ENCODE assay signal across 14 cellular contexts in genomic region chr1:156075158-156075557, GRCh38. TPM values are rescaled to one million over a fixed set of nuclear protein-coding genes. Genes with fewer than 3 reads are reported as not detected.
DNase-seq lines count a peak whose midpoint lies in the region; ATAC-seq, FAIRE-seq and TF ChIP-seq lines count a peak whose summit lies in the region.
"Had no signal": no experiment of that assay in that cellular context is flagged by ENCODE, and none has a peak within 500 bp of the region (broad histone marks: within the 10 kb centered on the region; RNA-seq: fewer than 3 reads in every experiment).

No MANE protein-coding gene starts in this region.

- H3K4me2 ChIP-seq in K562 (ENCODE audit: insufficient read depth, low read length) (no peak overlapping the region), mesenchymal stem cell (ENCODE audit: low read length, poor library complexity, severe bottlenecking) (no peak overlapping the region)

- H3K4ac ChIP-seq in mesenchymal stem cell (ENCODE audit: low read depth in 1 of 2, low read length in 2 of 2) = no peak overlapping the region

- peaks cover 36% of the 10 kb centered on the region for H3K79me1 ChIP-seq in mesenchymal stem cell (replicated peaks; ENCODE audit: low read length, poor library complexity, severe bottlenecking)

- H3K27ac ChIP-seq in A673 (ENCODE audit: low read depth, low read length, poor library complexity, severe bottlenecking) (peak overlapping the region; percentile 63), K562 (ENCODE audit: extremely low read depth, low read depth, low read length) (no peak overlapping the region), mesenchymal stem cell (ENCODE audit: low read length, poor library complexity, severe bottlenecking) (no peak overlapping the region), uterus (no peak overlapping the region)
- H3K27ac ChIP-seq: VCaP had no signal

- whole genome bisulfite sequencing in K562 (ENCODE audit: insufficient coverage, low coverage, missing lambda C conversion rate) = 45% methylated on average over 3 of the region's 3 CpGs
- 60% methylated on average over 1 of the region's 3 CpGs for WGBS in mesenchymal stem cell

- no peak overlapping the region for H2AK5ac ChIP-seq in mesenchymal stem cell (ENCODE audit: low read length, severe bottlenecking)

- TF ChIP-seq CTCF in A673 (conservative IDR thresholded peaks at IDR 0.05; ENCODE audit: low read depth, low read length) (peak; percentile 30), K562 (IDR thresholded peaks at IDR 0.05 in 2 of 3, conservative IDR thresholded peaks at IDR 0.05 in 1 of 3; ENCODE audit: insufficient read depth in 2 of 3, low read depth in 1 of 3, low read length in 3 of 3) (peak in 1 of 3 experiments; percentile 19; a peak in 1 of 6 replicates), uterus (IDR thresholded peaks at IDR 0.05) (no peak)

- no peak overlapping the region for H3K14ac ChIP-seq in mesenchymal stem cell (ENCODE audit: low read length in 2 of 2)

- peaks cover 27% of the 10 kb centered on the region for H3K36me3 ChIP-seq in A673 (ENCODE audit: insufficient read depth, low read length, poor library complexity, severe bottlenecking)
- H3K36me3 ChIP-seq in K562 (ENCODE audit: control insufficient read depth, insufficient read depth, low read length) = peaks cover 25% of the 10 kb centered on the region; the same call in 1 of the 3 replicates
- peaks cover 0 to 50% of the 10 kb centered on the region in 2 experiments for H3K36me3 ChIP-seq in mesenchymal stem cell (ENCODE audit: control insufficient read depth in 1 of 2, insufficient read depth in 2 of 2, low read depth in 1 of 2, low read length in 2 of 2)
- no peaks in the 10 kb centered on the region for H3K36me3 ChIP-seq in uterus

- in situ Hi-C loops in K562 (cut with MboI) = no loop called here
- in situ Hi-C loops in G401 (cut with HindIII; ENCODE audit: low sequenced_read_pairs) = no loop called here

- H3K9ac ChIP-seq in K562 (ENCODE audit: insufficient read depth in 1 of 2, low read depth in 2 of 2, low read length in 2 of 2) (no peak overlapping the region), mesenchymal stem cell (ENCODE audit: low read length) (no peak overlapping the region)

- H3K4me3 ChIP-seq in A673 (ENCODE audit: low read depth, low read length, poor library complexity, severe bottlenecking) (no peak overlapping the region), K562 (no peak overlapping the region), mesenchymal stem cell (ENCODE audit: insufficient read depth in 1 of 2, low read depth in 1 of 2, low read length in 2 of 2) (no peak overlapping the region), uterus (no peak overlapping the region)

- FAIRE-seq in K562 (lab: Jason Lieb, UNC) = no peak

- H3K79me2 ChIP-seq in K562 (ENCODE audit: control insufficient read depth, insufficient read depth, low read length) = 0 out of 3 replicates have a peak, but pooled peaks cover 2% of the 10 kb centered on the region

- peaks cover 77% of the 10 kb centered on the region for H3K4me1 ChIP-seq in A673 (ENCODE audit: insufficient read depth, low read length, poor library complexity, severe bottlenecking)
- H3K4me1 ChIP-seq in K562 (replicated peaks in 1 of 2; ENCODE audit: control insufficient read depth in 2 of 2, insufficient read depth in 2 of 2, low read length in 2 of 2) = peaks cover 9 to 13% of the 10 kb centered on the region in 2 experiments; a peak in 4 of 5 replicates
- peaks cover 30% of the 10 kb centered on the region for H3K4me1 ChIP-seq in mesenchymal stem cell (ENCODE audit: control insufficient read depth, insufficient read depth, low read depth, low read length)
- no peaks in the 10 kb centered on the region for H3K4me1 ChIP-seq in uterus

- BruUV-seq in A673 (replicated peaks; lab: Mats Ljungman, UMichigan) (no TSS peak), K562 (replicated peaks; lab: Mats Ljungman, UMichigan) (no TSS peak)

- ATAC-seq in K562 = peak; percentile 32; the same call in 1 of the 3 replicates
- ATAC-seq: SK-N-SH treated with all-trans-retinoic acid at 6 μM for 48 hours had no signal

- intact Hi-C loops in A673 (cut with micrococcal nuclease; ENCODE audit: unreplicated experiment) (no loop called here), K562 (cut with micrococcal nuclease) (no loop called here), uterus (cut with DNase I; ENCODE audit: low total_unique reads) (no loop called here)

- H4K20me1 ChIP-seq in K562 (replicated peaks; ENCODE audit: control insufficient read depth, insufficient read depth, low read length) = no peaks in the 10 kb centered on the region

- TF ChIP-seq POLR2A in K562 (conservative IDR thresholded peaks at IDR 0.05) = no peak
- TF ChIP-seq POLR2A in uterus (IDR thresholded peaks at IDR 0.05) = no peak

- H2AFZ ChIP-seq in K562 (ENCODE audit: low read depth, low read length) = no peak overlapping the region
- no peak overlapping the region for H2AFZ ChIP-seq in mesenchymal stem cell (ENCODE audit: low read depth, low read length)

- H3K9me1 ChIP-seq in K562 (ENCODE audit: control insufficient read depth, insufficient read depth, low read length) = peaks cover 2% of the 10 kb centered on the region

- TF ChIP-seq EP300 in K562 (IDR thresholded peaks at IDR 0.05; ENCODE audit: low read length) = no peak

- H4K8ac ChIP-seq in mesenchymal stem cell (ENCODE audit: low read length) = peak overlapping the region; percentile 14

- no peak for TF ChIP-seq RAD21 in K562 (CRISPR knock-in tag; conservative IDR thresholded peaks at IDR 0.05 in 1 of 2, IDR thresholded peaks at IDR 0.05 in 1 of 2)

- H3K18ac ChIP-seq in mesenchymal stem cell (ENCODE audit: low read depth in 1 of 2, low read length in 2 of 2) = no peak overlapping the region

- no peaks in the 10 kb centered on the region for H3K9me3 ChIP-seq in A673 (ENCODE audit: low read depth, low read length, poor library complexity, severe bottlenecking)
- H3K9me3 ChIP-seq in K562 (replicated peaks; ENCODE audit: control insufficient read depth, insufficient read depth, low read depth, low read length) = no peaks in the 10 kb centered on the region
- H3K9me3 ChIP-seq in mesenchymal stem cell (ENCODE audit: control insufficient read depth, low read length) = no peaks in the 10 kb centered on the region
- H3K9me3 ChIP-seq in uterus = no peaks in the 10 kb centered on the region

- DNase-seq in A673 (ENCODE audit: low spot score) (no peak), HT-29 (ENCODE audit: low spot score) (peak; percentile 43), K562 (ENCODE audit: extremely low read depth in 1 of 4, low spot score in 3 of 4) (peak in 1 of 4 experiments; percentile 29), mesenchymal stem cell (no peak), DMS153 treated with DMSO at 0.1 percent for 48 hours (lab: John Stamatoyannopoulos, UW; ENCODE audit: unreplicated experiment) (no peak), uterus (no peak), NCI-H526 (lab: John Stamatoyannopoulos, UW) (no peak), G401 (ENCODE audit: low spot score) (no peak)
- DNase-seq: activated naive CD4-positive, alpha-beta T cell; HCEC 1CT; stimulated activated CD4-positive, alpha-beta T cell treated with anti-CD3 and anti-CD28 coated beads, Interleukin-12 subunit alpha, Interleukin-12 subunit beta, amount 100 ng/mL, for 4 hours had no signal

- no peak overlapping the region for H4K91ac ChIP-seq in mesenchymal stem cell (ENCODE audit: low read length)

- CTCF ChIA-PET in A673 (lab: Charles Lee) = no interaction called here
- CTCF ChIA-PET in K562 (lab: Yijun Ruan, JAX; ENCODE audit: low intra/inter-chr PET ratio) = interaction anchor here (0.5 kb wide), 1 partner anchor 227 kb away, joined by 3 read pairs; no protein-coding TSS in a partner anchor

- H2BK12ac ChIP-seq in mesenchymal stem cell (ENCODE audit: low read length in 2 of 2) = no peak overlapping the region

- no peak overlapping the region for H3K23ac ChIP-seq in mesenchymal stem cell (ENCODE audit: low read length in 2 of 2)

- POLR2A ChIA-PET in A673 (lab: Charles Lee; ENCODE audit: low non-redundant PET) = no interaction called here
- POLR2A ChIA-PET in K562 (lab: Yijun Ruan, JAX) = interaction anchor here (0.6 to 1.3 kb wide), 4 partner anchors 9 to 153 kb away, joined by 3 to 9 read pairs (median 3); partner anchors contain the start of gene LMNA

- H2BK5ac ChIP-seq in mesenchymal stem cell (ENCODE audit: low read depth, low read length, poor library complexity, severe bottlenecking) = no peak overlapping the region

- peak overlapping the region; percentile 13 for H2BK15ac ChIP-seq in mesenchymal stem cell (ENCODE audit: low read depth, poor library complexity, severe bottlenecking)

- no peaks in the 10 kb centered on the region for H3K27me3 ChIP-seq in A673 (replicated peaks; ENCODE audit: insufficient read depth, low read depth, low read length, poor library complexity)
- no peaks in the 10 kb centered on the region for H3K27me3 ChIP-seq in K562 (ENCODE audit: control insufficient read depth in 2 of 2, insufficient read depth in 2 of 2, low read length in 2 of 2)
- peaks cover 0 to 10% of the 10 kb centered on the region in 2 experiments for H3K27me3 ChIP-seq in mesenchymal stem cell (ENCODE audit: control insufficient read depth in 1 of 2, insufficient read depth in 1 of 2, low read length in 2 of 2)
- no peaks in the 10 kb centered on the region for H3K27me3 ChIP-seq in uterus

- no peak overlapping the region for H2BK120ac ChIP-seq in mesenchymal stem cell (ENCODE audit: low read depth, low read length)

RNA-seq across cellular contexts. Expression of gene MEX3A, which starts 7.1 kb away (rescaled TPM):
- total RNA-seq in A673 (2021) (90.0 and 92.5 TPM in 2 replicates), K562 (2014; rRNA removed) (7.3 and 8.0 TPM in 2 replicates), K562 (2014; rRNA removed; fragmentation: Illumina TruSeq; extraction: Trizol) (4.2 and 4.4 TPM in 2 replicates), K562 (2015; rRNA removed; fragmentation: Illumina TruSeq; extraction: Trizol) (4.7 and 5.1 TPM in 2 replicates), K562 (2021) (13.7 and 14.5 TPM in 2 replicates), uterus (10 to 100 TPM in 1 of 4 donors, 1 to 10 TPM in 1, under 1 TPM in 2; 0.29 to 13.3 (median 2.0) TPM)
- total RNA-seq in HT-29 (2014; rRNA removed; shearing (Covaris generic)) = 9.3 and 13.3 TPM in 2 replicates
- total RNA-seq in K562 (2011; cell fraction: chromatin; rRNA removed; ENCODE audit: low replicate concordance) = 4.5 and 10.4 TPM in 2 replicates
- total RNA-seq in K562 (2011; cell fraction: nucleolus; rRNA removed) = 5.4 and 5.8 TPM in 2 replicates
- total RNA-seq in K562 (2011; cell fraction: nucleoplasm; rRNA removed) = 5.7 and 7.9 TPM in 2 replicates
- polyA plus RNA-seq in K562 (2011; rRNA removed) (5.2 and 9.0 TPM in 2 replicates), K562 (2014; fragmentation: Illumina TruSeq; extraction: Trizol) (9.2 and 10.1 TPM in 2 replicates), K562 (2014; fragmentation: Nextera tagmentation; extraction: Ambion mirVana) (under 1 TPM; 0.36 to 0.37 TPM), K562 (2014; rRNA removed) (8.7 and 11.0 TPM in 2 replicates)
- polyA plus RNA-seq in K562 (2011; cell fraction: cytosol; rRNA removed) = 11.1 and 12.3 TPM in 2 replicates
- 14.4 and 17.6 TPM in 2 replicates for polyA plus RNA-seq in K562 (2011; cell fraction: nucleus; rRNA removed)
- 3.8 and 8.5 TPM in 2 replicates for polyA plus RNA-seq in K562 (2012)
- 5.8 and 6.9 TPM in 2 replicates for polyA minus RNA-seq in K562 (2011; rRNA and poly(A)+ RNA removed)
- 10.8 and 15.0 TPM in 2 replicates for polyA minus RNA-seq in K562 (2011; cell fraction: cytosol; rRNA and poly(A)+ RNA removed)
- 2.6 and 5.0 TPM in 2 replicates for polyA minus RNA-seq in K562 (2011; cell fraction: nucleus; rRNA and poly(A)+ RNA removed)
- polyA plus RNA-seq in mesenchymal stem cell (2013, experiment 1 of 2) = 10.4 TPM
- polyA plus RNA-seq in mesenchymal stem cell (2013, experiment 2 of 2) = 10.7 TPM
- 21.0 and 21.2 TPM in 2 replicates for total RNA-seq in G401 (2014; rRNA removed; shearing (Covaris generic))

RNA-seq across cellular contexts. Expression of gene RAB25, which starts 14.2 kb away (rescaled TPM):
- 0.47 and 0.66 TPM in 2 replicates for total RNA-seq in A673 (2021)
- total RNA-seq in HT-29 (2014; rRNA removed; shearing (Covaris generic)) = 163 and 185 TPM in 2 replicates
- not detected in 2 replicates for total RNA-seq in K562 (2011; cell fraction: chromatin; rRNA removed; ENCODE audit: low replicate concordance)
- total RNA-seq in K562 (2011; cell fraction: nucleolus; rRNA removed) = not detected in 2 replicates
- total RNA-seq in K562 (2011; cell fraction: nucleoplasm; rRNA removed) = not detected in 2 replicates
- total RNA-seq in K562 (2014; rRNA removed) = not detected in 2 replicates
- not detected in 2 replicates for total RNA-seq in K562 (2014; rRNA removed; fragmentation: Illumina TruSeq; extraction: Trizol)
- total RNA-seq in K562 (2015; rRNA removed; fragmentation: Illumina TruSeq; extraction: Trizol) = not detected in 2 replicates
- total RNA-seq in K562 (2021) = 0.27 and 0.49 TPM in 2 replicates
- polyA plus RNA-seq in K562 (2011; rRNA removed) = 0.10 and 0.68 TPM in 2 replicates
- 0.30 and 0.37 TPM in 2 replicates for polyA plus RNA-seq in K562 (2011; cell fraction: cytosol; rRNA removed)
- 0.24 TPM in 1 of 2 replicates, not detected in the other for polyA plus RNA-seq in K562 (2011; cell fraction: nucleus; rRNA removed)
- 0.18 and 0.36 TPM in 2 replicates for polyA plus RNA-seq in K562 (2012)
- not detected in 2 replicates for polyA plus RNA-seq in K562 (2014; fragmentation: Illumina TruSeq; extraction: Trizol)
- polyA plus RNA-seq in K562 (2014; fragmentation: Nextera tagmentation; extraction: Ambion mirVana) = under 1 TPM in 1 of 2 experiments, not detected in 1; 0.13 TPM
- polyA plus RNA-seq in K562 (2014; rRNA removed) = 0.45 TPM in 1 of 2 replicates, not detected in the other
- polyA minus RNA-seq in K562 (2011; rRNA and poly(A)+ RNA removed) = 0.75 TPM in 1 of 2 replicates, not detected in the other
- not detected in 2 replicates for polyA minus RNA-seq in K562 (2011; cell fraction: cytosol; rRNA and poly(A)+ RNA removed)
- polyA minus RNA-seq in K562 (2011; cell fraction: nucleus; rRNA and poly(A)+ RNA removed) = not detected in 2 replicates
- not detected for polyA plus RNA-seq in mesenchymal stem cell (2013, experiment 1 of 2)
- not detected for polyA plus RNA-seq in mesenchymal stem cell (2013, experiment 2 of 2)
- 1 to 10 TPM in 2 of 4 donors, not detected in 2; 5.0 to 5.5 TPM for total RNA-seq in uterus
- total RNA-seq in G401 (2014; rRNA removed; shearing (Covaris generic)) = not detected in 2 replicates
- total RNA-seq: mesenteric fat pad had no signal

RNA-seq across cellular contexts. Expression of gene LAMTOR2, which starts 20.6 kb away (rescaled TPM):
- 52.0 and 63.6 TPM in 2 replicates for total RNA-seq in A673 (2021)
- total RNA-seq in HT-29 (2014; rRNA removed; shearing (Covaris generic)) = 108 and 130 TPM in 2 replicates
- 9.0 and 18.3 TPM in 2 replicates for total RNA-seq in K562 (2011; cell fraction: chromatin; rRNA removed; ENCODE audit: low replicate concordance)
- 19.3 and 22.5 TPM in 2 replicates for total RNA-seq in K562 (2011; cell fraction: nucleolus; rRNA removed)
- 16.0 and 16.2 TPM in 2 replicates for total RNA-seq in K562 (2011; cell fraction: nucleoplasm; rRNA removed)
- total RNA-seq in K562 (2014; rRNA removed) = 92.7 and 98.7 TPM in 2 replicates
- total RNA-seq in K562 (2014; rRNA removed; fragmentation: Illumina TruSeq; extraction: Trizol) = 28.6 and 43.2 TPM in 2 replicates
- total RNA-seq in K562 (2015; rRNA removed; fragmentation: Illumina TruSeq; extraction: Trizol) = 69.3 and 74.6 TPM in 2 replicates
- 59.2 and 66.6 TPM in 2 replicates for total RNA-seq in K562 (2021)
- 39.0 and 62.8 TPM in 2 replicates for polyA plus RNA-seq in K562 (2011; rRNA removed)
- 100 and 125 TPM in 2 replicates for polyA plus RNA-seq in K562 (2011; cell fraction: cytosol; rRNA removed)
- polyA plus RNA-seq in K562 (2011; cell fraction: nucleus; rRNA removed) = 37.5 and 38.3 TPM in 2 replicates
- polyA plus RNA-seq in K562 (2012) = 84.9 and 94.8 TPM in 2 replicates
- 64.0 and 81.6 TPM in 2 replicates for polyA plus RNA-seq in K562 (2014; fragmentation: Illumina TruSeq; extraction: Trizol)
- 100 to 1,000 TPM; 157 to 161 TPM for polyA plus RNA-seq in K562 (2014; fragmentation: Nextera tagmentation; extraction: Ambion mirVana)
- polyA plus RNA-seq in K562 (2014; rRNA removed) = 88.8 and 91.0 TPM in 2 replicates
- 19.4 and 21.7 TPM in 2 replicates for polyA minus RNA-seq in K562 (2011; rRNA and poly(A)+ RNA removed)
- polyA minus RNA-seq in K562 (2011; cell fraction: cytosol; rRNA and poly(A)+ RNA removed) = 15.4 and 23.8 TPM in 2 replicates
- polyA minus RNA-seq in K562 (2011; cell fraction: nucleus; rRNA and poly(A)+ RNA removed) = 9.3 and 18.7 TPM in 2 replicates
- 87.6 TPM for polyA plus RNA-seq in mesenchymal stem cell (2013, experiment 1 of 2)
- polyA plus RNA-seq in mesenchymal stem cell (2013, experiment 2 of 2) = 91.2 TPM
- total RNA-seq in uterus = 10 to 100 TPM; 17.3 to 97.6 (median 38.1) TPM
- 20.1 and 42.3 TPM in 2 replicates for total RNA-seq in G401 (2014; rRNA removed; shearing (Covaris generic))

RNA-seq across cellular contexts. Expression of gene UBQLN4, which starts 21.6 kb away (rescaled TPM):
- total RNA-seq in A673 (2021) (66.6 and 75.2 TPM in 2 replicates), K562 (2014; rRNA removed) (35.1 and 38.1 TPM in 2 replicates), K562 (2014; rRNA removed; fragmentation: Illumina TruSeq; extraction: Trizol) (28.9 TPM in 2 replicates), K562 (2015; rRNA removed; fragmentation: Illumina TruSeq; extraction: Trizol) (35.8 and 37.0 TPM in 2 replicates), K562 (2021) (59.0 and 61.3 TPM in 2 replicates), uterus (10 to 100 TPM in 2 of 4 donors, 1 to 10 TPM in 2; 2.6 to 47.0 (median 12.8) TPM)
- 35.7 and 41.0 TPM in 2 replicates for total RNA-seq in HT-29 (2014; rRNA removed; shearing (Covaris generic))
- total RNA-seq in K562 (2011; cell fraction: chromatin; rRNA removed; ENCODE audit: low replicate concordance) = 61.1 and 123 TPM in 2 replicates
- total RNA-seq in K562 (2011; cell fraction: nucleolus; rRNA removed) = 50.0 and 64.5 TPM in 2 replicates
- 60.2 and 75.3 TPM in 2 replicates for total RNA-seq in K562 (2011; cell fraction: nucleoplasm; rRNA removed)
- polyA plus RNA-seq in K562 (2011; rRNA removed) (65.5 and 66.5 TPM in 2 replicates), K562 (2014; fragmentation: Illumina TruSeq; extraction: Trizol) (60.1 and 60.6 TPM in 2 replicates), K562 (2014; fragmentation: Nextera tagmentation; extraction: Ambion mirVana) (10 to 100 TPM; 13.5 to 31.2 TPM), K562 (2014; rRNA removed) (55.2 and 57.7 TPM in 2 replicates)
- polyA plus RNA-seq in K562 (2011; cell fraction: cytosol; rRNA removed) = 70.3 and 86.6 TPM in 2 replicates
- polyA plus RNA-seq in K562 (2011; cell fraction: nucleus; rRNA removed) = 113 and 152 TPM in 2 replicates
- 42.0 and 54.4 TPM in 2 replicates for polyA plus RNA-seq in K562 (2012)
- polyA minus RNA-seq in K562 (2011; rRNA and poly(A)+ RNA removed) = 46.3 and 64.9 TPM in 2 replicates
- polyA minus RNA-seq in K562 (2011; cell fraction: cytosol; rRNA and poly(A)+ RNA removed) = 42.7 and 42.8 TPM in 2 replicates
- polyA minus RNA-seq in K562 (2011; cell fraction: nucleus; rRNA and poly(A)+ RNA removed) = 24.6 and 31.0 TPM in 2 replicates
- 21.8 TPM for polyA plus RNA-seq in mesenchymal stem cell (2013, experiment 1 of 2)
- 21.1 TPM for polyA plus RNA-seq in mesenchymal stem cell (2013, experiment 2 of 2)
- 29.5 and 30.0 TPM in 2 replicates for total RNA-seq in G401 (2014; rRNA removed; shearing (Covaris generic))

RNA-seq across cellular contexts. Expression of gene LMNA, which starts 39.4 kb away (rescaled TPM):
- total RNA-seq in A673 (2021) (204 and 225 TPM in 2 replicates), K562 (2014; rRNA removed) (250 and 267 TPM in 2 replicates), K562 (2014; rRNA removed; fragmentation: Illumina TruSeq; extraction: Trizol) (41.3 and 44.0 TPM in 2 replicates), K562 (2015; rRNA removed; fragmentation: Illumina TruSeq; extraction: Trizol) (89.1 and 97.7 TPM in 2 replicates), K562 (2021) (347 and 354 TPM in 2 replicates), uterus (100 to 1,000 TPM; 245 to 533 (median 373) TPM)
- 1,664 and 1,875 TPM in 2 replicates for total RNA-seq in HT-29 (2014; rRNA removed; shearing (Covaris generic))
- total RNA-seq in K562 (2011; cell fraction: chromatin; rRNA removed; ENCODE audit: low replicate concordance) = 84.8 and 209 TPM in 2 replicates
- 154 and 172 TPM in 2 replicates for total RNA-seq in K562 (2011; cell fraction: nucleolus; rRNA removed)
- 95.4 and 117 TPM in 2 replicates for total RNA-seq in K562 (2011; cell fraction: nucleoplasm; rRNA removed)
- polyA plus RNA-seq in K562 (2011; rRNA removed) (88.2 and 129 TPM in 2 replicates), K562 (2014; fragmentation: Illumina TruSeq; extraction: Trizol) (77.1 and 104 TPM in 2 replicates), K562 (2014; fragmentation: Nextera tagmentation; extraction: Ambion mirVana) (1 to 10 TPM in 1 of 2 experiments, under 1 TPM in 1; 1.00 to 4.5 TPM), K562 (2014; rRNA removed) (123 and 166 TPM in 2 replicates)
- 116 and 274 TPM in 2 replicates for polyA plus RNA-seq in K562 (2011; cell fraction: cytosol; rRNA removed)
- 154 and 164 TPM in 2 replicates for polyA plus RNA-seq in K562 (2011; cell fraction: nucleus; rRNA removed)
- 193 TPM in 2 replicates for polyA plus RNA-seq in K562 (2012)
- polyA minus RNA-seq in K562 (2011; rRNA and poly(A)+ RNA removed) = 104 and 109 TPM in 2 replicates
- polyA minus RNA-seq in K562 (2011; cell fraction: cytosol; rRNA and poly(A)+ RNA removed) = 151 and 176 TPM in 2 replicates
- 47.4 and 69.6 TPM in 2 replicates for polyA minus RNA-seq in K562 (2011; cell fraction: nucleus; rRNA and poly(A)+ RNA removed)
- 732 TPM for polyA plus RNA-seq in mesenchymal stem cell (2013, experiment 1 of 2)
- 747 TPM for polyA plus RNA-seq in mesenchymal stem cell (2013, experiment 2 of 2)
- total RNA-seq in G401 (2014; rRNA removed; shearing (Covaris generic)) = 314 and 341 TPM in 2 replicates

Comparison
In these comparisons a context has a peak if more than half of its experiments do, and no peak if none do; other contexts are left out.
1. RNA of gene RAB25, which starts 14.2 kb away (total RNA-seq): 163 to 185 TPM in HT-29; 5.0 to 5.5 TPM in uterus, 0.47 to 0.66 TPM in A673, 0.27 to 0.49 TPM in K562 and not detected in G401; every median in the first group is over 10 times any median in the second.